8 cellular contexts compared by ENCODE assay signal in the genomic region with DNA sequence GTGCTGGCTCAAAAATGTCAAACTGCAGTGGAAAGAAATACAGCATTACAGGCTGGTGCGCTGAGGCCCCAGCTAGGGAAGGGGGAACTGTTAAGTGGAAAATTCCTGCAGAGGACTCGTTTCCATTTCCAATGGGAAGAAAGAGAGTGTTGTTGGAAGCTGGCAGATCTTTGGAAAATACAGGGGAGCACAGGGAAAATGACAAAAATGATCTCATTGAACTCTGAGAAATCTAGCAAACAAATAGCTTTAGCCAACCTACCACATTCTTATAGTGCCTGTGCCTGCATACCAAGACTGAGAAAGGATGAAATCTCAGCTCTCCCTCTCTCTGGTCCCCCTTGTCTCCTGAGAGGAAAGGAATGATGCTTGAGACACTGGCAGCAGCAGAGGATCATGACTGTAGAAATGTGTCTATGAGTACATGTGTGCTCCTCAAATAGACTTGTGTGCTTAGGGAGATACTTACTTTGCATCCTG.
DNase-seq lines count a peak whose midpoint lies in the region; ATAC-seq and TF ChIP-seq lines count a peak whose summit lies in the region.

No MANE protein-coding gene starts in this region.

- no peaks in the 10 kb centered on the region for H3K27me3 ChIP-seq in SJSA1 (replicated peaks)

- H3K4me1 ChIP-seq in SJSA1 (replicated peaks), result peaks cover 13% of the 10 kb centered on the region

- peaks cover 7% of the 10 kb centered on the region for H3K9me3 Mint-ChIP-seq in progenitor cell of endocrine pancreas (ENCODE audit: low read depth)

- H3K36me3 ChIP-seq in SJSA1, result no peaks in the 10 kb centered on the region

- DNase-seq in ELF-1 (ENCODE audit: low read depth, low spot score) (peak; percentile 5), SJSA1 (ENCODE audit: low read depth in 1 of 2, low spot score in 2 of 2) (peak in 1 of 2 experiments; percentile 31), foreskin fibroblast (peak; percentile 21 to 54), progenitor cell of endocrine pancreas (ENCODE audit: low spot score, unreplicated experiment) (no peak), NCI-H1436 treated with DMSO at 0.1 percent for 48 hours (lab: John Stamatoyannopoulos, UW) (no peak), mesenteric fat pad (ENCODE audit: low spot score) (no peak)

- H3K4me3 Mint-ChIP-seq in progenitor cell of endocrine pancreas (ENCODE audit: low read depth), result peak overlapping the region; percentile 83

- H3K4me3 ChIP-seq in SJSA1, result peak overlapping the region; percentile 46
- peak overlapping the region; percentile 48 to 64 for H3K4me3 ChIP-seq in foreskin fibroblast (ENCODE audit: low read depth in 1 of 2, low read length in 2 of 2)

- H3K27ac Mint-ChIP-seq in progenitor cell of endocrine pancreas, result peak overlapping the region; percentile 6

- no peaks in the 10 kb centered on the region for H3K27me3 Mint-ChIP-seq in progenitor cell of endocrine pancreas

- H3K27ac ChIP-seq in SJSA1, result no peak overlapping the region

- peaks cover 41% of the 10 kb centered on the region for H3K4me1 Mint-ChIP-seq in progenitor cell of endocrine pancreas (ENCODE audit: low read depth)

- no peaks in the 10 kb centered on the region for H3K9me3 ChIP-seq in SJSA1 (replicated peaks)

- ATAC-seq in HG02763 (IDR thresholded peaks at IDR 0.05; ENCODE audit: unreplicated experiment), result no peak
- no peak for ATAC-seq in GM21717 (IDR thresholded peaks at IDR 0.05; ENCODE audit: unreplicated experiment)

- TF ChIP-seq CTCF in foreskin fibroblast (IDR thresholded peaks at IDR 0.05; ENCODE audit: low read depth, low read length) (no peak), progenitor cell of endocrine pancreas (IDR thresholded peaks at IDR 0.05; ENCODE audit: unreplicated experiment) (no peak)

- peaks cover 7% of the 10 kb centered on the region for H3K36me3 Mint-ChIP-seq in progenitor cell of endocrine pancreas (ENCODE audit: insufficient read depth)

Comparison
In these comparisons a context has a peak if more than half of its experiments do, and no peak if none do; other contexts are left out.
1. DNase-seq: peak in ELF-1 (single experiment) and foreskin fibroblast (2 of 2); none in progenitor cell of endocrine pancreas (single experiment), NCI-H1436 treated with DMSO at 0.1 percent for 48 hours (single experiment) and mesenteric fat pad (single experiment).